10 cellular contexts compared by ENCODE assay signal in the genomic region with DNA sequence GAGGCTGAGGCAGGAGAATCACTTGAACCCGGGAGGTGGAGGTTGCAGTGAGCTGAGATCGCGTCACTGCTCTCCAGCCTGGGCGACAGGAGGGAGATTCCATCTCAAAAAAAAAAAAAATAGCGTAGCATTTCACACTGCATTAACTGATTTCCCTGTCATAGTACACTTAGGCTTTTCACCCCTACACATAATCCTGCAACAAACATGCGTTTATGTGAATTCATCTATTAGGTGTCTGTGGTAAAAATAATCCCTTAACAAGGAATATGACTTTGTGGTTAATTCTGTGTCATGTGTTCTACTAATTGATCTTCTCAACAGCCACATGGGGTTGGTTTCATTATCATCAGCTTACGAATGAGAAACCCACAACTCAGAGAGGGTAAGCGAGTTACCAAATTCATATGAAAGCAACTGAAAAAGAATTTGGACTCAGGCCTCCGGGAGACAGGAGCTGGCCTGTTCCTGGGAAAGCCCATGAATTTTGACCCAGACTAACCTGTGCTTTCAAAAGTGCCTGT. TPM values are rescaled to one million over a fixed set of nuclear protein-coding genes. Genes with fewer than 3 reads are reported as not detected.
DNase-seq lines count a peak whose midpoint lies in the region; ATAC-seq lines count a peak whose summit lies in the region.
"Had no signal": no experiment of that assay in that cellular context is flagged by ENCODE, and none has a peak within 500 bp of the region (broad histone marks: within the 10 kb centered on the region; RNA-seq: fewer than 3 reads in every experiment).

No MANE protein-coding gene starts in this region.

- DNase-seq in Jurkat, Clone E6-1 (ENCODE audit: low read depth, low spot score), result peak; percentile 38
- DNase-seq in adipocyte (ENCODE audit: low read depth), result no peak
- no peak for DNase-seq in NCI-H146 (lab: John Stamatoyannopoulos, UW)
- no peak for DNase-seq in T-helper 9 cell
- no peak for DNase-seq in ureter (ENCODE audit: low spot score)
- no peak for DNase-seq in NOMO-1 treated with dmso at 0.1 percent for 144 hours (lab: John Stamatoyannopoulos, UW; ENCODE audit: unreplicated experiment)

- H3K27me3 ChIP-seq in ACC112 (ENCODE audit: insufficient read depth, low read length) (no peaks in the 10 kb centered on the region), adipocyte (replicated peaks; ENCODE audit: control insufficient read depth, insufficient read depth, low read length) (peaks cover 12% of the 10 kb centered on the region)

- no peaks in the 10 kb centered on the region for H3K79me2 ChIP-seq in ACC112 (ENCODE audit: control insufficient read depth, insufficient read depth, low read length, unreplicated experiment)

- H3K36me3 ChIP-seq in ACC112 (ENCODE audit: insufficient read depth, low read length) (no peaks in the 10 kb centered on the region), adipocyte (ENCODE audit: control insufficient read depth, insufficient read depth, low read length, severe bottlenecking) (no peaks in the 10 kb centered on the region)

- H3K4me3 ChIP-seq in ACC112 (ENCODE audit: low read depth, low read length) (no peak overlapping the region), adipocyte (ENCODE audit: low read length) (no peak overlapping the region)
- no peak overlapping the region for H3K4me3 ChIP-seq in Jurkat, Clone E6-1 (ENCODE audit: low read length)

- ATAC-seq in GM18907 (IDR thresholded peaks at IDR 0.05; ENCODE audit: unreplicated experiment), result peak; percentile 27

- H3K4me1 ChIP-seq in ACC112 (ENCODE audit: control insufficient read depth, insufficient read depth, low read length, unreplicated experiment) (peaks cover 9% of the 10 kb centered on the region), adipocyte (ENCODE audit: control insufficient read depth, insufficient read depth, low read length) (peaks cover 11% of the 10 kb centered on the region)

- H2AFZ ChIP-seq in ACC112 (ENCODE audit: low read length, unreplicated experiment), result peak overlapping the region; percentile 55

- no peaks in the 10 kb centered on the region for H3K9me3 ChIP-seq in adipocyte (ENCODE audit: control insufficient read depth, low read length)

- no peak overlapping the region for H3K27ac ChIP-seq in ACC112 (ENCODE audit: low read depth, low read length)

- peak overlapping the region; percentile 31 for H3K9ac ChIP-seq in adipocyte (ENCODE audit: low read length)

RNA-seq across cellular contexts. Expression of a gene that starts 36.7 kb away (rescaled TPM):
- not detected for polyA plus RNA-seq in Jurkat, Clone E6-1 (2012; ENCODE audit: insufficient read depth, insufficient read length)
- not detected for total RNA-seq in ureter
- total RNA-seq: endodermal cell, skeletal muscle tissue had no signal
